ENCODE assay signal across 23 cellular contexts in genomic region chr9:133713960-133714495, GRCh38. TPM values are rescaled to one million over a fixed set of nuclear protein-coding genes. Genes with fewer than 3 reads are reported as not detected.
DNase-seq lines count a peak whose midpoint lies in the region; ATAC-seq and TF ChIP-seq lines count a peak whose summit lies in the region.
"Had no signal": no experiment of that assay in that cellular context is flagged by ENCODE, and none has a peak within 500 bp of the region (broad histone marks: within the 10 kb centered on the region; RNA-seq: fewer than 3 reads in every experiment).

No MANE protein-coding gene starts in this region.

- no peak for TF ChIP-seq CTCF in chondrocyte (IDR thresholded peaks at IDR 0.05)

- H3K27ac Mint-ChIP-seq in activated T-cell treated with anti-CD3 and anti-CD28 coated beads, Interleukin-2, amount 50 U/mL, for 72 hours, result no peak overlapping the region
- H3K27ac Mint-ChIP-seq in chondrocyte (ENCODE audit: unreplicated experiment), result no peak overlapping the region
- peak overlapping the region; percentile 63 for H3K27ac Mint-ChIP-seq in stimulated activated effector memory CD8-positive, alpha-beta T cell treated with anti-CD3 and anti-CD28 coated beads, Interleukin-12 subunit alpha, Interleukin-12 subunit beta, amount 100 ng/mL, for 72 hours
- H3K27ac Mint-ChIP-seq in activated T-helper 2 cell treated with anti-CD3 and anti-CD28 coated beads, Interferon-gamma antibody, Interleukin-2, Interleukin-4, amounts not matched to agents 10 μg/mL and 5 μg/mL and 100 μg/mL, durations not matched to agents 14 hours and 24 hours and 36 hours, result no peak overlapping the region
- H3K27ac Mint-ChIP-seq: activated naive CD8-positive, alpha-beta T cell treated with anti-CD3 and anti-CD28 coated beads, Interleukin-2, amount 50 U/mL, for 24 hours; GM23338 had no signal

- peak; percentile 15 for DNase-seq in activated T-cell treated with anti-CD3 and anti-CD28 coated beads, Interleukin-2, amount 50 U/mL, for 1 hour
- no peak for DNase-seq in activated T-cell treated with anti-CD3 and anti-CD28 coated beads, Interleukin-2, amount 50 U/mL, for 72 hours
- peak; percentile 85 for DNase-seq in chondrocyte (ENCODE audit: low spot score)
- DNase-seq in mesenchymal stem cell, result no peak
- no peak for DNase-seq in stimulated activated effector memory CD8-positive, alpha-beta T cell treated with anti-CD3 and anti-CD28 coated beads, Interleukin-12 subunit alpha, Interleukin-12 subunit beta, amount 100 ng/mL, for 72 hours (ENCODE audit: low spot score in 2 of 2)
- no peak for DNase-seq in activated T-helper 2 cell treated with anti-CD3 and anti-CD28 coated beads, Interferon-gamma antibody, Interleukin-2, Interleukin-4, amounts not matched to agents 10 μg/mL and 5 μg/mL and 100 μg/mL, durations not matched to agents 14 hours and 24 hours and 36 hours (ENCODE audit: low spot score)
- DNase-seq in ACHN, result no peak
- DNase-seq: activated CD4-positive, alpha-beta T cell treated with anti-CD3 and anti-CD28 coated beads, Interleukin-2, amount 50 U/mL, for 4 hours; activated naive CD8-positive, alpha-beta T cell treated with anti-CD3 and anti-CD28 coated beads, Interleukin-2, amount 50 U/mL, for 24 hours; activated T-cell treated with anti-CD3 and anti-CD28 coated beads, Interleukin-2, amount 50 U/mL, for 48 hours; caudate nucleus; CD4-positive, alpha-beta memory T cell; effector CD4-positive, alpha-beta T cell; kidney glomerular epithelial cell; NCI-H1048; NCI-H69; stimulated activated CD4-positive, alpha-beta T cell treated with anti-CD3 and anti-CD28 coated beads, Interleukin-12 subunit alpha, Interleukin-12 subunit beta, amount 100 ng/mL, for 4 hours had no signal

- no peak overlapping the region for H2AFZ ChIP-seq in mesenchymal stem cell (ENCODE audit: low read depth, low read length)
- H2AFZ ChIP-seq: GM23338, PC-9 had no signal

- WGBS in mesenchymal stem cell, result 78% methylated on average over 18 of the region's 18 CpGs

- H3K27ac ChIP-seq in mesenchymal stem cell (ENCODE audit: low read length, poor library complexity, severe bottlenecking), result no peak overlapping the region
- H3K27ac ChIP-seq: HL-60, KMS-11, PC-9, tibial artery had no signal

- peaks cover 0 to 4% of the 10 kb centered on the region in 2 experiments for H3K27me3 ChIP-seq in mesenchymal stem cell (ENCODE audit: control insufficient read depth in 1 of 2, insufficient read depth in 1 of 2, low read length in 2 of 2)

- no peaks in the 10 kb centered on the region for H3K9me3 Mint-ChIP-seq in activated T-cell treated with anti-CD3 and anti-CD28 coated beads, Interleukin-2, amount 50 U/mL, for 72 hours
- H3K9me3 Mint-ChIP-seq in chondrocyte (ENCODE audit: low read depth), result no peaks in the 10 kb centered on the region
- no peaks in the 10 kb centered on the region for H3K9me3 Mint-ChIP-seq in stimulated activated effector memory CD8-positive, alpha-beta T cell treated with anti-CD3 and anti-CD28 coated beads, Interleukin-12 subunit alpha, Interleukin-12 subunit beta, amount 100 ng/mL, for 72 hours
- H3K9me3 Mint-ChIP-seq in activated T-helper 2 cell treated with anti-CD3 and anti-CD28 coated beads, Interferon-gamma antibody, Interleukin-2, Interleukin-4, amounts not matched to agents 10 μg/mL and 5 μg/mL and 100 μg/mL, durations not matched to agents 14 hours and 24 hours and 36 hours, result no peaks in the 10 kb centered on the region
- H3K9me3 Mint-ChIP-seq: activated naive CD8-positive, alpha-beta T cell treated with anti-CD3 and anti-CD28 coated beads, Interleukin-2, amount 50 U/mL, for 24 hours; CD4-positive, alpha-beta memory T cell; GM23338 had no signal

- H2BK5ac ChIP-seq in mesenchymal stem cell (ENCODE audit: low read depth, low read length, poor library complexity, severe bottlenecking), result no peak overlapping the region

- peaks cover 66% of the 10 kb centered on the region for H3K4me1 ChIP-seq in mesenchymal stem cell (ENCODE audit: control insufficient read depth, insufficient read depth, low read depth, low read length)
- H3K4me1 ChIP-seq: tibial artery had no signal

- no peak overlapping the region for H2AK5ac ChIP-seq in mesenchymal stem cell (ENCODE audit: low read length, severe bottlenecking)

- peak overlapping the region; percentile 38 to 97 for H3K4ac ChIP-seq in mesenchymal stem cell (ENCODE audit: low read depth in 1 of 2, low read length in 2 of 2)

- H3K27me3 Mint-ChIP-seq in activated T-cell treated with anti-CD3 and anti-CD28 coated beads, Interleukin-2, amount 50 U/mL, for 72 hours (ENCODE audit: low read depth), result peaks cover 3% of the 10 kb centered on the region
- H3K27me3 Mint-ChIP-seq in chondrocyte (ENCODE audit: low read depth), result no peaks in the 10 kb centered on the region
- peaks cover 1% of the 10 kb centered on the region for H3K27me3 Mint-ChIP-seq in activated T-helper 2 cell treated with anti-CD3 and anti-CD28 coated beads, Interferon-gamma antibody, Interleukin-2, Interleukin-4, amounts not matched to agents 10 μg/mL and 5 μg/mL and 100 μg/mL, durations not matched to agents 14 hours and 24 hours and 36 hours (ENCODE audit: low read depth)

- peak overlapping the region; percentile 18 to 94 for H3K18ac ChIP-seq in mesenchymal stem cell (ENCODE audit: low read depth in 1 of 2, low read length in 2 of 2)

- H3K4me2 ChIP-seq in mesenchymal stem cell (ENCODE audit: low read length, poor library complexity, severe bottlenecking), result no peak overlapping the region
- H3K4me2 ChIP-seq: GM23338, KMS-11, PC-9 had no signal

- no peak for ATAC-seq in activated T-cell treated with anti-CD3 and anti-CD28 coated beads, Interleukin-2, amount 50 U/mL, for 72 hours (replicated peaks in 1 of 2)
- ATAC-seq in stimulated activated effector memory CD8-positive, alpha-beta T cell treated with anti-CD3 and anti-CD28 coated beads, Interleukin-12 subunit alpha, Interleukin-12 subunit beta, amount 100 ng/mL, for 72 hours, result no peak
- ATAC-seq in GM21529 (IDR thresholded peaks at IDR 0.05; ENCODE audit: unreplicated experiment), result no peak
- ATAC-seq: activated naive CD8-positive, alpha-beta T cell treated with anti-CD3 and anti-CD28 coated beads, Interleukin-2, amount 50 U/mL, for 24 hours had no signal

- H3K14ac ChIP-seq in mesenchymal stem cell (ENCODE audit: low read length in 2 of 2), result peak overlapping the region in 1 of 2 experiments; percentile 94

- peak overlapping the region in 1 of 2 experiments; percentile 40 for H3K23ac ChIP-seq in mesenchymal stem cell (ENCODE audit: low read length in 2 of 2)

- in situ Hi-C loops in ACHN (cut with HindIII; ENCODE audit: low pct_ligation_motif_present, low pct_unique_long_range_greater_than_20kb, low sequenced_read_pairs), result no loop called here

- H3K36me3 Mint-ChIP-seq in activated T-cell treated with anti-CD3 and anti-CD28 coated beads, Interleukin-2, amount 50 U/mL, for 72 hours (ENCODE audit: insufficient read depth in 2 of 2), result no peaks in the 10 kb centered on the region
- no peaks in the 10 kb centered on the region for H3K36me3 Mint-ChIP-seq in chondrocyte (ENCODE audit: low read depth)
- H3K36me3 Mint-ChIP-seq in stimulated activated effector memory CD8-positive, alpha-beta T cell treated with anti-CD3 and anti-CD28 coated beads, Interleukin-12 subunit alpha, Interleukin-12 subunit beta, amount 100 ng/mL, for 72 hours, result no peaks in the 10 kb centered on the region
- H3K36me3 Mint-ChIP-seq in activated T-helper 2 cell treated with anti-CD3 and anti-CD28 coated beads, Interferon-gamma antibody, Interleukin-2, Interleukin-4, amounts not matched to agents 10 μg/mL and 5 μg/mL and 100 μg/mL, durations not matched to agents 14 hours and 24 hours and 36 hours (ENCODE audit: low read depth), result no peaks in the 10 kb centered on the region
- H3K36me3 Mint-ChIP-seq: CD4-positive, alpha-beta memory T cell had no signal

- H3K4me3 Mint-ChIP-seq in activated T-cell treated with anti-CD3 and anti-CD28 coated beads, Interleukin-2, amount 50 U/mL, for 72 hours, result no peak overlapping the region
- no peak overlapping the region for H3K4me3 Mint-ChIP-seq in chondrocyte (ENCODE audit: unreplicated experiment)
- H3K4me3 Mint-ChIP-seq in stimulated activated effector memory CD8-positive, alpha-beta T cell treated with anti-CD3 and anti-CD28 coated beads, Interleukin-12 subunit alpha, Interleukin-12 subunit beta, amount 100 ng/mL, for 72 hours, result no peak overlapping the region
- no peak overlapping the region for H3K4me3 Mint-ChIP-seq in activated T-helper 2 cell treated with anti-CD3 and anti-CD28 coated beads, Interferon-gamma antibody, Interleukin-2, Interleukin-4, amounts not matched to agents 10 μg/mL and 5 μg/mL and 100 μg/mL, durations not matched to agents 14 hours and 24 hours and 36 hours (ENCODE audit: low read depth)
- H3K4me3 Mint-ChIP-seq: activated naive CD8-positive, alpha-beta T cell treated with anti-CD3 and anti-CD28 coated beads, Interleukin-2, amount 50 U/mL, for 24 hours; CD4-positive, alpha-beta memory T cell; GM23338 had no signal

- peak overlapping the region; percentile 5 for H4K8ac ChIP-seq in mesenchymal stem cell (ENCODE audit: low read length)

- H3K4me1 Mint-ChIP-seq in activated T-cell treated with anti-CD3 and anti-CD28 coated beads, Interleukin-2, amount 50 U/mL, for 72 hours (ENCODE audit: low read depth), result peaks cover 7% of the 10 kb centered on the region
- H3K4me1 Mint-ChIP-seq in chondrocyte (ENCODE audit: low read depth), result peaks cover 44% of the 10 kb centered on the region
- H3K4me1 Mint-ChIP-seq in stimulated activated effector memory CD8-positive, alpha-beta T cell treated with anti-CD3 and anti-CD28 coated beads, Interleukin-12 subunit alpha, Interleukin-12 subunit beta, amount 100 ng/mL, for 72 hours, result peaks cover 5% of the 10 kb centered on the region
- H3K4me1 Mint-ChIP-seq in activated T-helper 2 cell treated with anti-CD3 and anti-CD28 coated beads, Interferon-gamma antibody, Interleukin-2, Interleukin-4, amounts not matched to agents 10 μg/mL and 5 μg/mL and 100 μg/mL, durations not matched to agents 14 hours and 24 hours and 36 hours (ENCODE audit: low read depth), result no peaks in the 10 kb centered on the region

- peak overlapping the region; percentile 15 for H2BK15ac ChIP-seq in mesenchymal stem cell (ENCODE audit: low read depth, poor library complexity, severe bottlenecking)

- no peak overlapping the region for H3K9ac ChIP-seq in mesenchymal stem cell (ENCODE audit: low read length)
- H3K9ac ChIP-seq: KMS-11 had no signal

- no peaks in the 10 kb centered on the region for H3K9me3 ChIP-seq in mesenchymal stem cell (ENCODE audit: control insufficient read depth, low read length)
- H3K9me3 ChIP-seq: tibial artery had no signal

- peak overlapping the region; percentile 29 for H2BK120ac ChIP-seq in mesenchymal stem cell (ENCODE audit: low read depth, low read length)

- peak overlapping the region; percentile 11 to 100 for H2BK12ac ChIP-seq in mesenchymal stem cell (ENCODE audit: low read length in 2 of 2)

- H3K79me1 ChIP-seq in mesenchymal stem cell (replicated peaks; ENCODE audit: low read length, poor library complexity, severe bottlenecking), result no peaks in the 10 kb centered on the region

- intact Hi-C loops in activated T-helper 2 cell treated with anti-CD3 and anti-CD28 coated beads, Interferon-gamma antibody, Interleukin-2, Interleukin-4, amounts not matched to agents 10 μg/mL and 5 μg/mL and 100 μg/mL, durations not matched to agents 14 hours and 24 hours and 36 hours (cut with micrococcal nuclease), result no loop called here

- H4K91ac ChIP-seq in mesenchymal stem cell (ENCODE audit: low read length), result peak overlapping the region; percentile 65

- H3K4me3 ChIP-seq in mesenchymal stem cell (ENCODE audit: insufficient read depth in 1 of 2, low read depth in 1 of 2, low read length in 2 of 2), result no peak overlapping the region
- H3K4me3 ChIP-seq: GM23338, PC-9, tibial artery had no signal

- no peaks in the 10 kb centered on the region for H3K36me3 ChIP-seq in mesenchymal stem cell (ENCODE audit: control insufficient read depth in 1 of 2, insufficient read depth in 2 of 2, low read depth in 1 of 2, low read length in 2 of 2)
- H3K36me3 ChIP-seq: tibial artery had no signal

RNA-seq across cellular contexts. Expression of gene SARDH, which starts 24.1 kb away (rescaled TPM):
- 1 to 10 TPM; 1.6 to 4.7 TPM for total RNA-seq in activated T-cell treated with anti-CD3 and anti-CD28 coated beads, Interleukin-2, amount 50 U/mL, for 72 hours
- 0.74 to 1.2 TPM in 2 of 3 replicates, not detected in the other for total RNA-seq in chondrocyte
- 6.4 TPM for polyA plus RNA-seq in mesenchymal stem cell (2013, experiment 1 of 2)
- 6.1 TPM for polyA plus RNA-seq in mesenchymal stem cell (2013, experiment 2 of 2)
- 1.1 and 1.6 TPM in 2 replicates for total RNA-seq in activated T-helper 2 cell treated with anti-CD3 and anti-CD28 coated beads, Interferon-gamma antibody, Interleukin-2, Interleukin-4, amounts not matched to agents 10 μg/mL and 5 μg/mL and 100 μg/mL, durations not matched to agents 14 hours and 24 hours and 36 hours

Comparison
In these comparisons a context has a peak if more than half of its experiments do, and no peak if none do; other contexts are left out.
1. DNase-seq: peak in activated T-cell treated with anti-CD3 and anti-CD28 coated beads, Interleukin-2, amount 50 U/mL, for 1 hour (single experiment) and chondrocyte (single experiment); none in activated T-cell treated with anti-CD3 and anti-CD28 coated beads, Interleukin-2, amount 50 U/mL, for 72 hours (0 of 2), mesenchymal stem cell (single experiment), stimulated activated effector memory CD8-positive, alpha-beta T cell treated with anti-CD3 and anti-CD28 coated beads, Interleukin-12 subunit alpha, Interleukin-12 subunit beta, amount 100 ng/mL, for 72 hours (0 of 2), activated T-helper 2 cell treated with anti-CD3 and anti-CD28 coated beads, Interferon-gamma antibody, Interleukin-2, Interleukin-4, amounts not matched to agents 10 μg/mL and 5 μg/mL and 100 μg/mL, durations not matched to agents 14 hours and 24 hours and 36 hours (single experiment) and ACHN (single experiment).